In the genomic region with DNA sequence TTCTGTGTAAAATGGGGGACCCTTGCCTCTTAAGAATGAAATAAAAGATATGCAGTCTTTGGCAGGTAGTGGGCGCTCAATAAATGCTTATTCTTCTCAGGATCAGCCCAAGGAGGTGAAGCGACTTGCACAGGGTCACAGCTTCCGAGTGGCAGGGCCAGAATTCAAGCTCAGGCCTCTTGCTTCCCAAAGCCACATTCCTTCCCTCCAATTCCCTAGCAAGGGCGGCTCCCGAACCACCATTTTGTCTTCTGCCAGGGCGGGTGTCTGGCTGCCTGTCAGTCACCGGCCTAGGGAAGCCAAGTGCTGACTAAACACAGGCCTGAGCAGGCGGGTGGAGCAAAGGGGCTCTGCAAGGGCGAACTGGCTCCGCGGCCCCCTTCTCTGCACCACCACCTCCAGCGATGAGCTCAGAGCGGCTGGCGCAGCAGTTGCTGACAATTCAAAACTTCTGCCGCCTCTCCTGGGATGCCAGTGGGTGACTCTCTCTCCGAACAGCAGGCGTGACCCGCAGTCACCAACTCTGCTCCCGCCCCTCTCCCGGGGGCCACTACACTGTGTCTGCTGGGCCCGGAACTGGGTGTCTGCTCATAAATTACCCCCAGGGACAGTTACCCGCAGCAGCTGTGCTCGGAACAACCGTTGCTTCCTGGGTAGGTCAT, we compare ENCODE assay signal across 1 cellular context.
TF ChIP-seq lines count a peak whose summit lies in the region.

No MANE protein-coding gene starts in this region.

TF ChIP-seq in H1, 55 proteins besides CTCF, POLR2A, EP300 and RAD21:
- no peak for TF ChIP-seq CHD1 (IDR thresholded peaks at IDR 0.05; ENCODE audit: low read depth, low read length)
- TF ChIP-seq SRF (IDR thresholded peaks at IDR 0.05; ENCODE audit: low read depth, low read length), result no peak
- no peak for TF ChIP-seq JUN (IDR thresholded peaks at IDR 0.05; ENCODE audit: low read depth, low read length)
- TF ChIP-seq RFX5 (IDR thresholded peaks at IDR 0.05; ENCODE audit: borderline replicate concordance, low read depth, low read length), result no peak
- TF ChIP-seq, protein P1, sequence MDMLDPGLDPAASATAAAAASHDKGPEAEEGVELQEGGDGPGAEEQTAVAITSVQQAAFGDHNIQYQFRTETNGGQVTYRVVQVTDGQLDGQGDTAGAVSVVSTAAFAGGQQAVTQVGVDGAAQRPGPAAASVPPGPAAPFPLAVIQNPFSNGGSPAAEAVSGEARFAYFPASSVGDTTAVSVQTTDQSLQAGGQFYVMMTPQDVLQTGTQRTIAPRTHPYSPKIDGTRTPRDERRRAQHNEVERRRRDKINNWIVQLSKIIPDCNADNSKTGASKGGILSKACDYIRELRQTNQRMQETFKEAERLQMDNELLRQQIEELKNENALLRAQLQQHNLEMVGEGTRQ (IDR thresholded peaks at IDR 0.05; ENCODE audit: low read length), result no peak
- TF ChIP-seq SIRT6 (IDR thresholded peaks at IDR 0.05; ENCODE audit: low read length), result no peak
- TF ChIP-seq TCF12 (IDR thresholded peaks at IDR 0.05; ENCODE audit: low read depth, low read length), result no peak
- no peak for TF ChIP-seq SIX5 (IDR thresholded peaks at IDR 0.05; ENCODE audit: low read depth, low read length)
- peak; percentile 87 for TF ChIP-seq YY1 (IDR thresholded peaks at IDR 0.05; ENCODE audit: low read depth, low read length)
- 0 out of 2 replicates have a peak, but pooled peaks have one; percentile 44 for TF ChIP-seq TEAD4 (IDR thresholded peaks at IDR 0.05; ENCODE audit: low read depth, low read length)
- TF ChIP-seq TAF7 (optimal IDR thresholded peaks at IDR 0.05; ENCODE audit: borderline replicate concordance, low read depth, low read length), result no peak
